Comparison of ENCODE assay signal across 1 cellular context in the genomic region with DNA sequence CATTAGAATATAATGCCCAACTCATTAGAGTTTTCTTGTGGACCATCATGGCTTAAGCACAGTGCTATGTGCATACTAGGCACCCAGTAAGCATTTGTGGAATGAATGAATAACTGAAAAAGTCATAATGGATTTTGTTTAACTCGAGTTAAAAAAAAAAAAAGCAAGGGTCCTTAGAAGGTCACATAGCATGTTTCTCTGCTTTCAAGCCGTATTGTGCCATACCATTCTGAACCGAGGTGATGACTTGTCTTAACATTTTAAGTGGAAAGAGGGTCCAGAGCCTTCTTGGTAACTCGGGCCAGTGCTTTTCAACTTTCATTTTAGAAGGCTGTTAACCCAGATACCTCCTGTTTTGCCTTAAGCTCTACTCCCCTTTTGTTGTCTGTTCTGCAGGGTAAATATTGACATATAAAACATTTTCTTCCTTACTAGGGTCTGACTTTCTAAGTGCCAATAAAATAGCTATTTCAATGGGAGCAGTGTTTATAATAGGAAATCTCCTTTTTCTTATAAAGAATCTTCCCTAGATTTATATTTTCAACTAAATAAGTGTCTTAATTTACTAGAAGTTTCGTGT.
TF ChIP-seq lines count a peak whose summit lies in the region.

No MANE protein-coding gene starts in this region.

TF ChIP-seq in SK-N-SH, 30 proteins besides CTCF, POLR2A, EP300 and RAD21 (continued from another document):
- TF ChIP-seq, protein P1, sequence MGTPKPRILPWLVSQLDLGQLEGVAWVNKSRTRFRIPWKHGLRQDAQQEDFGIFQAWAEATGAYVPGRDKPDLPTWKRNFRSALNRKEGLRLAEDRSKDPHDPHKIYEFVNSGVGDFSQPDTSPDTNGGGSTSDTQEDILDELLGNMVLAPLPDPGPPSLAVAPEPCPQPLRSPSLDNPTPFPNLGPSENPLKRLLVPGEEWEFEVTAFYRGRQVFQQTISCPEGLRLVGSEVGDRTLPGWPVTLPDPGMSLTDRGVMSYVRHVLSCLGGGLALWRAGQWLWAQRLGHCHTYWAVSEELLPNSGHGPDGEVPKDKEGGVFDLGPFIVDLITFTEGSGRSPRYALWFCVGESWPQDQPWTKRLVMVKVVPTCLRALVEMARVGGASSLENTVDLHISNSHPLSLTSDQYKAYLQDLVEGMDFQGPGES (IDR thresholded peaks at IDR 0.05; ENCODE audit: low read depth, low read length) = no peak
- TF ChIP-seq POLR2AphosphoS5 (IDR thresholded peaks at IDR 0.05; ENCODE audit: low read depth, low read length) (no peak), JUND (IDR thresholded peaks at IDR 0.05) (no peak)
- TF ChIP-seq, protein P2, sequence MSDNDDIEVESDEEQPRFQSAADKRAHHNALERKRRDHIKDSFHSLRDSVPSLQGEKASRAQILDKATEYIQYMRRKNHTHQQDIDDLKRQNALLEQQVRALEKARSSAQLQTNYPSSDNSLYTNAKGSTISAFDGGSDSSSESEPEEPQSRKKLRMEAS (IDR thresholded peaks at IDR 0.05; ENCODE audit: low read depth) = no peak
